In the genomic region with DNA sequence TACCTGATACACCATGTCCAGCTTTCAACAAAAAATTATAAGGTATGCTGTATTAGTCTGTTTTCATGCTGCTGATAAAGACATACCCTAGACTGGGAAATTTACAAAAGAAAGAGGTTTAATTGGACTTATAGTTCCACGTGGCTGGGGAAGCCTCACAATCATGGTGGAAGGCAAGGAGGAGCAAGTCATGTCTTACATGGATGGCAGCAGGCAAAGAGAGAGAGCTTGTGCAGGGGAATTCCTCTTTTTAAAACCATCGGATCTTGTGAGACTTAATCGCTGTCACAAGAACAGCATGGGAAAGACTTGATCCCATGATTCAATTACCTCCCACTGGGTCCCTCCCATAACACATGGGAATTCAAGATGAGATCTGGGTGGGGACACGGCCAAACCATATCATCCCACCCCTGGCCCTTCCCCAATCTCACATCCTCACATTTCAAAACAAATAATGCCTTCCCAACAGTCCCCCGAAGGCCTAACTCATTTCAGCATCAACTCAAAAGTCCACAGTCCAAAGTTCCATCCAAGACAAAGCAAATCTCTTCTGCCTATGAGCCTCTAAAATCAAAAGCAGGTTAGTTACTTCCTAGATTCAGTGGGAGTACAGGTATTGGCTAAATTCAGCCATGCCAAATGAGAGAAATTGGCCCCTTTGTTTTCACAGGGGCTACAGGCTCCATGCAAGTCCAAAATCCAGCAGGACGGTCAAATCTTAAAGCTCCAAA, we compare ENCODE assay signal across 2 cellular contexts. TPM values are rescaled to one million over a fixed set of nuclear protein-coding genes. Genes with fewer than 3 reads are reported as not detected.
"Had no signal": no experiment of that assay in that cellular context is flagged by ENCODE, and none has a peak within 500 bp of the region (broad histone marks: within the 10 kb centered on the region; RNA-seq: fewer than 3 reads in every experiment).

No MANE protein-coding gene starts in this region.

RNA-seq across cellular contexts. Expression of a gene that starts 28.9 kb away (rescaled TPM):
- total RNA-seq: G401, GM12878 had no signal
- polyA plus RNA-seq: GM12878 had no signal
